9 cellular contexts compared by ENCODE assay signal in genomic region chr1:9852410-9853301, GRCh38. TPM values are rescaled to one million over a fixed set of nuclear protein-coding genes. Genes with fewer than 3 reads are reported as not detected.
DNase-seq lines count a peak whose midpoint lies in the region; ATAC-seq and TF ChIP-seq lines count a peak whose summit lies in the region.
"Had no signal": no experiment of that assay in that cellular context is flagged by ENCODE, and none has a peak within 500 bp of the region (broad histone marks: within the 10 kb centered on the region; RNA-seq: fewer than 3 reads in every experiment).

No MANE protein-coding gene starts in this region.

- peaks cover 5% of the 10 kb centered on the region; the same call in 1 of the 2 replicates for H3K4me1 Mint-ChIP-seq in HFFc6 (ENCODE audit: low read depth)
- H3K4me1 Mint-ChIP-seq in activated naive CD8-positive, alpha-beta T cell treated with anti-CD3 and anti-CD28 coated beads for 36 hours, result peaks cover 13% of the 10 kb centered on the region
- H3K4me1 Mint-ChIP-seq: central memory CD8-positive, alpha-beta T cell had no signal

- H3K9me3 Mint-ChIP-seq in HFFc6, result no peaks in the 10 kb centered on the region
- peaks cover 4% of the 10 kb centered on the region for H3K9me3 Mint-ChIP-seq in activated naive CD8-positive, alpha-beta T cell treated with anti-CD3 and anti-CD28 coated beads for 36 hours

- intact Hi-C loops in right cardiac atrium (cut with DNase I), result no loop called here

- TF ChIP-seq CTCF in AG04450 (IDR thresholded peaks at IDR 0.05; ENCODE audit: low read depth, low read length) (no peak), HFFc6 (IDR thresholded peaks at IDR 0.05) (no peak)

- peaks cover 3% of the 10 kb centered on the region; the same call in 1 of the 2 replicates for H3K9me3 ChIP-seq in AG04450 (ENCODE audit: control insufficient read depth, insufficient read depth, low read length)
- H3K9me3 ChIP-seq in right cardiac atrium (ENCODE audit: control insufficient read depth, low read length), result no peaks in the 10 kb centered on the region

- CTCF ChIA-PET in AG04450 (lab: Charles Lee), result interaction anchor here (0.9 to 1.0 kb wide), 2 partner anchors 14 to 69 kb away, joined by 3 read pairs; no protein-coding TSS in a partner anchor

- H3K27ac ChIP-seq in AG04450 (ENCODE audit: low read depth, low read length) (no peak overlapping the region), right cardiac atrium (ENCODE audit: low read length) (no peak overlapping the region)

- H3K27ac Mint-ChIP-seq in HFFc6, result no peak overlapping the region; the same call in 1 of the 2 replicates
- H3K27ac Mint-ChIP-seq in activated naive CD8-positive, alpha-beta T cell treated with anti-CD3 and anti-CD28 coated beads for 36 hours, result no peak overlapping the region

- ATAC-seq in right cardiac atrium (peak; percentile 57 to 63), GM21576 (IDR thresholded peaks at IDR 0.05; ENCODE audit: unreplicated experiment) (no peak)

- H3K27me3 ChIP-seq in AG04450 (ENCODE audit: control insufficient read depth, insufficient read depth, low read length), result no peaks in the 10 kb centered on the region
- no peaks in the 10 kb centered on the region for H3K27me3 ChIP-seq in right cardiac atrium (ENCODE audit: control insufficient read depth, insufficient read depth)

- peaks cover 14% of the 10 kb centered on the region for H3K36me3 Mint-ChIP-seq in HFFc6 (ENCODE audit: low read depth)
- peaks cover 10% of the 10 kb centered on the region for H3K36me3 Mint-ChIP-seq in activated naive CD8-positive, alpha-beta T cell treated with anti-CD3 and anti-CD28 coated beads for 36 hours

- no peaks in the 10 kb centered on the region; the same call in 1 of the 2 replicates for H3K27me3 Mint-ChIP-seq in HFFc6 (ENCODE audit: insufficient read depth)
- H3K27me3 Mint-ChIP-seq in activated naive CD8-positive, alpha-beta T cell treated with anti-CD3 and anti-CD28 coated beads for 36 hours, result peaks cover 4% of the 10 kb centered on the region
- H3K27me3 Mint-ChIP-seq: central memory CD8-positive, alpha-beta T cell had no signal

- 76% methylated on average over 12 of the region's 12 CpGs for WGBS in right cardiac atrium

- POLR2A ChIA-PET in AG04450 (lab: Yijun Ruan, JAX), result interaction anchor here (0.7 kb wide), 1 partner anchor 64 kb away, joined by 5 read pairs; no protein-coding TSS in a partner anchor

- DNase-seq in AG04450 (ENCODE audit: low read depth, low spot score) (peak; percentile 18), HFFc6 (peak; percentile 55), amygdala (lab: John Stamatoyannopoulos, UW) (peak in 43 of 56 donors; percentile 21 to 85 (median 60)), right cardiac atrium (no peak), NCI-H187 treated with DMSO at 0.1 percent for 48 hours (lab: John Stamatoyannopoulos, UW) (no peak)
- no peak for DNase-seq in activated CD4-positive, alpha-beta T cell treated with anti-CD3 and anti-CD28 coated beads for 1 hour
- DNase-seq in activated naive CD8-positive, alpha-beta T cell treated with anti-CD3 and anti-CD28 coated beads for 36 hours, result no peak

- H3K4me1 ChIP-seq in right cardiac atrium (ENCODE audit: control insufficient read depth, insufficient read depth, low read length), result no peaks in the 10 kb centered on the region

- H3K4me3 ChIP-seq in AG04450 (ENCODE audit: low read depth, low read length), result no peak overlapping the region
- H3K4me3 ChIP-seq in right cardiac atrium (ENCODE audit: low read length), result no peak overlapping the region

- H3K4me3 Mint-ChIP-seq in HFFc6, result no peak overlapping the region
- H3K4me3 Mint-ChIP-seq in activated naive CD8-positive, alpha-beta T cell treated with anti-CD3 and anti-CD28 coated beads for 36 hours, result no peak overlapping the region
- H3K4me3 Mint-ChIP-seq: central memory CD8-positive, alpha-beta T cell had no signal

RNA-seq across cellular contexts. Expression of gene CLSTN1, which starts 28.9 kb away (rescaled TPM):
- polyA plus RNA-seq in AG04450 (2011; rRNA removed) (35.2 and 57.8 TPM in 2 replicates), right cardiac atrium (51.4 TPM)
- 55.7 and 68.7 TPM in 2 replicates for polyA minus RNA-seq in AG04450 (2011; rRNA and poly(A)+ RNA removed)
- total RNA-seq in HFFc6 (2021; fragmentation: NEBNext Ultra II Directional; extraction: Animal tissue kit (Norgen Biotek cat#: 25700)), result 100 to 1,000 TPM; 128 to 151 (median 137) TPM
- total RNA-seq in right cardiac atrium, result 10 to 100 TPM; 67.1 to 72.1 (median 70.0) TPM
- total RNA-seq in activated naive CD8-positive, alpha-beta T cell treated with anti-CD3 and anti-CD28 coated beads for 36 hours, result 10 to 100 TPM; 30.4 to 31.0 TPM

RNA-seq across cellular contexts. Expression of gene CTNNBIP1, which starts 57.4 kb away (rescaled TPM):
- polyA plus RNA-seq in AG04450 (2011; rRNA removed) (28.3 and 33.6 TPM in 2 replicates), right cardiac atrium (31.9 TPM)
- polyA minus RNA-seq in AG04450 (2011; rRNA and poly(A)+ RNA removed), result 31.2 and 32.1 TPM in 2 replicates
- total RNA-seq in HFFc6 (2021; fragmentation: NEBNext Ultra II Directional; extraction: Animal tissue kit (Norgen Biotek cat#: 25700)), result 10 to 100 TPM; 19.7 to 25.5 (median 21.4) TPM
- 10 to 100 TPM; 39.0 to 71.8 (median 53.2) TPM for total RNA-seq in right cardiac atrium
- total RNA-seq in activated naive CD8-positive, alpha-beta T cell treated with anti-CD3 and anti-CD28 coated beads for 36 hours, result 1 to 10 TPM; 8.0 to 8.6 TPM

Comparison
In these comparisons a context has a peak if more than half of its experiments do, and no peak if none do; other contexts are left out.
1. DNase-seq: peak in AG04450 (single experiment), HFFc6 (single experiment) and amygdala (43 of 56); none in right cardiac atrium (0 of 3), activated CD4-positive, alpha-beta T cell treated with anti-CD3 and anti-CD28 coated beads for 1 hour (single experiment), NCI-H187 treated with DMSO at 0.1 percent for 48 hours (single experiment) and activated naive CD8-positive, alpha-beta T cell treated with anti-CD3 and anti-CD28 coated beads for 36 hours (single experiment).